ENCODE assay signal across 8 cellular contexts in genomic region chr4:76198411-76199237, GRCh38. TPM values are rescaled to one million over a fixed set of nuclear protein-coding genes. Genes with fewer than 3 reads are reported as not detected.
DNase-seq lines count a peak whose midpoint lies in the region; ATAC-seq and TF ChIP-seq lines count a peak whose summit lies in the region.

No MANE protein-coding gene starts in this region.

- peaks cover 24% of the 10 kb centered on the region for H3K4me1 ChIP-seq in foreskin keratinocyte

- DNase-seq in AG20443 (ENCODE audit: low spot score) = peak; percentile 65
- DNase-seq in NCI-H2196 (lab: John Stamatoyannopoulos, UW; ENCODE audit: unreplicated experiment) = peak; percentile 62
- peak; percentile 62 for DNase-seq in activated CD8-positive, alpha-beta memory T cell treated with anti-CD3 and anti-CD28 coated beads, Interleukin-2, amount 50 U/mL, for 48 hours
- peak in 1 of 2 donors; percentile 70 for DNase-seq in foreskin keratinocyte
- no peak for DNase-seq in progenitor cell of endocrine pancreas (ENCODE audit: low spot score, unreplicated experiment)

- peaks cover 18% of the 10 kb centered on the region for H3K36me3 Mint-ChIP-seq in progenitor cell of endocrine pancreas (ENCODE audit: insufficient read depth)

- H3K4me3 Mint-ChIP-seq in progenitor cell of endocrine pancreas (ENCODE audit: low read depth) = no peak overlapping the region

- no peaks in the 10 kb centered on the region for H3K27me3 ChIP-seq in foreskin keratinocyte

- H3K27ac ChIP-seq in foreskin keratinocyte = no peak overlapping the region

- H3K9me3 Mint-ChIP-seq in progenitor cell of endocrine pancreas (ENCODE audit: low read depth) = no peaks in the 10 kb centered on the region

- H3K27me3 Mint-ChIP-seq in progenitor cell of endocrine pancreas = no peaks in the 10 kb centered on the region

- H3K4me1 Mint-ChIP-seq in progenitor cell of endocrine pancreas (ENCODE audit: low read depth) = peaks cover 37% of the 10 kb centered on the region

- no peak for TF ChIP-seq CTCF in foreskin keratinocyte (conservative IDR thresholded peaks at IDR 0.05)
- TF ChIP-seq CTCF in progenitor cell of endocrine pancreas (IDR thresholded peaks at IDR 0.05; ENCODE audit: unreplicated experiment) = no peak

- H3K27ac Mint-ChIP-seq in progenitor cell of endocrine pancreas = peak overlapping the region; percentile 83

- ATAC-seq in GM18511 (IDR thresholded peaks at IDR 0.05; ENCODE audit: unreplicated experiment) = peak; percentile 43
- peak; percentile 53 for ATAC-seq in HG03066 (IDR thresholded peaks at IDR 0.05; ENCODE audit: low read depth, unreplicated experiment)
- ATAC-seq in foreskin keratinocyte = peak; percentile 45
- ATAC-seq in HG03457 (IDR thresholded peaks at IDR 0.05; ENCODE audit: unreplicated experiment) = no peak

RNA-seq across cellular contexts. Expression of gene SCARB2, which starts 15.0 kb away (rescaled TPM):
- total RNA-seq in foreskin keratinocyte (57.5 and 70.4 TPM in 2 replicates), progenitor cell of endocrine pancreas (92.2 and 98.3 TPM in 2 replicates)
- polyA plus RNA-seq in foreskin keratinocyte = 31.0 and 35.6 TPM in 2 replicates

RNA-seq across cellular contexts. Expression of gene NUP54, which starts 50.4 kb away (rescaled TPM):
- total RNA-seq in foreskin keratinocyte (48.4 and 51.8 TPM in 2 replicates), progenitor cell of endocrine pancreas (67.5 and 68.8 TPM in 2 replicates)
- polyA plus RNA-seq in foreskin keratinocyte = 23.3 and 31.2 TPM in 2 replicates

RNA-seq across cellular contexts. Expression of gene FAM47E, which starts 52.9 kb away (rescaled TPM):
- total RNA-seq in foreskin keratinocyte (not detected in 2 replicates), progenitor cell of endocrine pancreas (3.4 and 4.0 TPM in 2 replicates)
- polyA plus RNA-seq in foreskin keratinocyte = 0.07 TPM in 1 of 2 replicates, not detected in the other
